9 cellular contexts compared by ENCODE assay signal in the genomic region with DNA sequence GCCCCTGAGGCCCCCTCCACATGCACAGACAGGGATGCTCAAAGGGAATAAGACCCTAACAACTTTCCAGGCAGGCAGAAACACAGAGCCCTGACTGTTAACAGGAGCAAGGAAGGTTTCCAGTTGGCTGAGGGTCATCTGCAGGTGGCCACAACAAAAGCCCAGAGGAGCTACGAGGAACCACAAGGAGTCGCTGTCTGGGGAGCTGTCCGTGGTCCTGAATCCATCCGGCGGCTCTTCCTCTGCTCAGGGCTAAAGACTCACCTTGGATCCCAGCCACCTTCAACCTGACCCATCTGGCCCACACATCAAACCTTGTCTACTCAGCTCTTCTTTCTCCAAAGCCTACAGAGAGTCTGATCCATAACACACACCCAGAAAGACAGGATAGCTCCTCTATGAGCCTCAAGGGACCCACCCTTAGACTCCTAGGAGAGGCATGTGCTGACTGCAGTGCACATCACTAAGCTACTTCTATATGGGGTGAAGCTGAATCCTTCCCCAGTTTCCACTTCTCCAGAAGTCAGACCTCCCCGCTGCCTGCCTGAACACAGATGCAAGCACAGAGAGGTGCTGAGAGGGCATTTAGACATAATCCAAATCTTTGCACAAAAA.
DNase-seq lines count a peak whose midpoint lies in the region; ATAC-seq lines count a peak whose summit lies in the region.
"Had no signal": no experiment of that assay in that cellular context is flagged by ENCODE, and none has a peak within 500 bp of the region (broad histone marks: within the 10 kb centered on the region; RNA-seq: fewer than 3 reads in every experiment).

No MANE protein-coding gene starts in this region.

- no peak overlapping the region for H3K4me3 Mint-ChIP-seq in naive B cell
- H3K4me3 Mint-ChIP-seq: activated naive CD8-positive, alpha-beta T cell had no signal

- no peaks in the 10 kb centered on the region for H3K36me3 ChIP-seq in effector memory CD4-positive, alpha-beta T cell (ENCODE audit: control insufficient read depth, insufficient read depth, low read length)

- no peaks in the 10 kb centered on the region for H3K36me3 Mint-ChIP-seq in naive B cell
- H3K36me3 Mint-ChIP-seq: activated naive CD8-positive, alpha-beta T cell had no signal

- no peak overlapping the region for H3K27ac ChIP-seq in effector memory CD4-positive, alpha-beta T cell (ENCODE audit: insufficient read depth, low read length, poor library complexity, severe bottlenecking)

- H3K9me3 Mint-ChIP-seq in naive B cell = peaks cover 0 to 4% (median 0%) of the 10 kb centered on the region in 7 donors

- ATAC-seq in naive B cell (ENCODE audit: low read depth in 2 of 2) = no peak
- ATAC-seq in GM21529 (IDR thresholded peaks at IDR 0.05; ENCODE audit: unreplicated experiment) = no peak
- ATAC-seq in GM18907 (IDR thresholded peaks at IDR 0.05; ENCODE audit: unreplicated experiment) = no peak

- peak; percentile 17 for DNase-seq in GM04504 (ENCODE audit: low read depth)
- peak; percentile 47 for DNase-seq in M059J (ENCODE audit: low read depth)
- peak; percentile 31 for DNase-seq in activated CD4-positive, alpha-beta T cell treated with anti-CD3 and anti-CD28 coated beads, Interleukin-2, amount 50 U/mL, for 4 hours
- DNase-seq in effector memory CD4-positive, alpha-beta T cell = peak in 2 of 3 donors; percentile 17 to 23
- peak; percentile 28 for DNase-seq in naive B cell
- DNase-seq in DMS79 treated with DMSO at 0.1 percent for 48 hours (lab: John Stamatoyannopoulos, UW) = no peak

- H3K4me1 ChIP-seq in effector memory CD4-positive, alpha-beta T cell (ENCODE audit: control insufficient read depth, insufficient read depth, low read length, poor library complexity, severe bottlenecking) = no peaks in the 10 kb centered on the region

- no peaks in the 10 kb centered on the region for H3K27me3 ChIP-seq in effector memory CD4-positive, alpha-beta T cell (replicated peaks; ENCODE audit: control insufficient read depth, insufficient read depth, low read length, poor library complexity, severe bottlenecking)

- H3K27me3 Mint-ChIP-seq in naive B cell = peaks cover 51 to 67% (median 58%) of the 10 kb centered on the region in 3 donors

- no peak overlapping the region for H3K4me3 ChIP-seq in effector memory CD4-positive, alpha-beta T cell (ENCODE audit: insufficient read depth, low read depth, low read length, poor library complexity, severe bottlenecking)

- peak overlapping the region in 1 of 6 donors; percentile 60 for H3K27ac Mint-ChIP-seq in naive B cell
- H3K27ac Mint-ChIP-seq: activated naive CD8-positive, alpha-beta T cell had no signal

- no peaks in the 10 kb centered on the region for H3K4me1 Mint-ChIP-seq in naive B cell

- no peaks in the 10 kb centered on the region for H3K9me3 ChIP-seq in effector memory CD4-positive, alpha-beta T cell (ENCODE audit: control insufficient read depth, low read length)
